ENCODE assay signal across 21 cellular contexts in genomic region chr4:80270321-80270720, GRCh38. TPM values are rescaled to one million over a fixed set of nuclear protein-coding genes. Genes with fewer than 3 reads are reported as not detected.
"Had no signal": no experiment of that assay in that cellular context is flagged by ENCODE, and none has a peak within 500 bp of the region (broad histone marks: within the 10 kb centered on the region; RNA-seq: fewer than 3 reads in every experiment).

No MANE protein-coding gene starts in this region.

- H3K27ac ChIP-seq: adrenal gland, foreskin keratinocyte, lower lobe of right lung, pancreas, VCaP had no signal

- H3K36me3 ChIP-seq: adrenal gland, lower lobe of right lung, pancreas, sigmoid colon had no signal

- H3K4me1 ChIP-seq: foreskin keratinocyte, pancreas had no signal

- H3K4me3 ChIP-seq: adrenal gland, lower lobe of right lung, pancreas, sigmoid colon had no signal

- ATAC-seq: activated T-cell treated with anti-CD3 and anti-CD28 coated beads, Interleukin-2, amount 50 U/mL, for 72 hours; esophagus mucosa; foreskin keratinocyte; left colon; lower lobe of right lung; natural killer cell; pancreas had no signal

- DNase-seq: activated CD4-positive, alpha-beta T cell treated with anti-CD3 and anti-CD28 coated beads, Interleukin-2, amount 50 U/mL, for 4 hours; activated gamma-delta T cell; activated T-cell treated with anti-CD3 and anti-CD28 coated beads, Interleukin-2, amount 50 U/mL, for 72 hours; adrenal gland; effector CD8-positive, alpha-beta T cell; foreskin keratinocyte; glutamatergic neuron; hypothalamus; islet precursor cell; left colon; lower lobe of right lung; natural killer cell; pancreas; sigmoid colon; stimulated activated CD8-positive, alpha-beta memory T cell treated with anti-CD3 and anti-CD28 coated beads, Interleukin-4, amount 100 ng/mL, for 48 hours; stimulated activated naive CD4-positive, alpha-beta T cell; T-helper 2 cell had no signal

- H3K9me3 ChIP-seq: adrenal gland, lower lobe of right lung, pancreas, sigmoid colon had no signal

RNA-seq across cellular contexts. Expression of gene FGF5, which starts 3.9 kb away (rescaled TPM):
- total RNA-seq: activated CD8-positive, alpha-beta memory T cell treated with anti-CD3 and anti-CD28 coated beads for 36 hours; activated T-cell treated with anti-CD3 and anti-CD28 coated beads, Interleukin-2, amount 50 U/mL, for 72 hours; adrenal gland; esophagus mucosa; lower lobe of right lung; pancreas; ureter had no signal
- polyA plus RNA-seq: adrenal gland, pancreas had no signal
